Comparison of ENCODE assay signal across 26 cellular contexts in the genomic region with DNA sequence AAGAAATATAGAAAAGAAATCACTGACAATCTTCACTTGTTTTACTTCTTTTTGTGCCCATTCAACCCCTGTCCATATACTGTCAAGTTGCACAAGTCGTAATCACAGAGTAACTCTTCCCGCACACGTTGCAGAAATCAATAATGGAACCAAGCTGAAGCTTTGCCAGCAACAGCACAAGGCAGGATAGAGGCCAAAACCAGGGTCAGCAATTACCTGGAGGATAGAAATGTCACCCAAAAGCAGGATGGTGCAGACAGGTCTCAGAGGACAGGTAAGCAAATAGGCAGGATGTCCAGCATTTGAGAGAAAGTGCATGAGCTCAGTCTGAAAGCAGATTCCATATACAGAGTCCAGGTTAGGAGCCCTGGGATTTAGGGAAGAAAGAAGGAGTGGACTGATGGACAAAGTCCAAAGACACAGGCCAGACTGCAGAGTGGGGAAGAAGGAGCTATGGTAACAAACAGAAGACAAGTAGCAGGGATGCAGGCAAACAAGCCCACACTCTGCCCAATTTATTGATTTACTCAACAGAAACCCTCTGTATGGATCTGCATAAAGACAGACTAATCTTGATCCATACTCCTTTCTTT. TPM values are rescaled to one million over a fixed set of nuclear protein-coding genes. Genes with fewer than 3 reads are reported as not detected.
DNase-seq lines count a peak whose midpoint lies in the region; ATAC-seq, FAIRE-seq and TF ChIP-seq lines count a peak whose summit lies in the region.
"Had no signal": no experiment of that assay in that cellular context is flagged by ENCODE, and none has a peak within 500 bp of the region (broad histone marks: within the 10 kb centered on the region; RNA-seq: fewer than 3 reads in every experiment).

No MANE protein-coding gene starts in this region.

- in situ Hi-C loops in HepG2 (cut with HindIII; ENCODE audit: extremely low pct_ligation_motif_present, low pct_unique_long_range_greater_than_20kb), result no loop called here

- no peak overlapping the region for H3K4me3 ChIP-seq in liver (ENCODE audit: low read depth in 1 of 3, low read length in 3 of 3)
- H3K4me3 ChIP-seq in HepG2 (replicated peaks in 1 of 3; ENCODE audit: insufficient read depth in 1 of 3, low read depth in 2 of 3, low read length in 3 of 3), result no peak overlapping the region
- H3K4me3 ChIP-seq in right lobe of liver, result no peak overlapping the region
- H3K4me3 ChIP-seq in small intestine (ENCODE audit: low read depth in 1 of 2, low read length in 2 of 2), result no peak overlapping the region
- H3K4me3 ChIP-seq: A549; BLaER1 treated with 17β-estradiol and CSF1 and Interleukin-3, amounts not matched to agents 10 nM and 100 nM; GM12878 had no signal

- H3K27me3 Mint-ChIP-seq in MCF 10A (ENCODE audit: insufficient read depth, unreplicated experiment), result no peaks in the 10 kb centered on the region
- H3K27me3 Mint-ChIP-seq: B cell; CD4-positive, alpha-beta T cell had no signal

- no peak for ATAC-seq in HepG2
- peak; percentile 85 to 93 (median 88) for ATAC-seq in right lobe of liver
- ATAC-seq: A549; CD8-positive, alpha-beta T cell; GM12878 had no signal

- TF ChIP-seq POLR2A in HepG2 (IDR thresholded peaks at IDR 0.05; ENCODE audit: insufficient read depth in 1 of 2, low read depth in 2 of 2, low read length in 2 of 2), result no peak
- no peak for TF ChIP-seq POLR2A in right lobe of liver (IDR thresholded peaks at IDR 0.05)

- peaks cover 7% of the 10 kb centered on the region for H3K4me1 Mint-ChIP-seq in MCF 10A (ENCODE audit: insufficient read depth, unreplicated experiment)
- H3K4me1 Mint-ChIP-seq: B cell had no signal

- peaks cover 4 to 20% (median 16%) of the 10 kb centered on the region in 4 donors for H3K4me1 ChIP-seq in liver (ENCODE audit: control insufficient read depth in 4 of 4, insufficient read depth in 4 of 4, low read length in 3 of 4)
- H3K4me1 ChIP-seq in HepG2 (ENCODE audit: insufficient read depth, low read length), result no peaks in the 10 kb centered on the region
- peaks cover 0 to 22% (median 6%) of the 10 kb centered on the region in 4 donors for H3K4me1 ChIP-seq in right lobe of liver
- no peaks in the 10 kb centered on the region for H3K4me1 ChIP-seq in small intestine (ENCODE audit: control insufficient read depth in 2 of 2, insufficient read depth in 1 of 2, low read depth in 1 of 2, low read length in 1 of 2)
- H3K4me1 ChIP-seq: A549; BLaER1 treated with 17β-estradiol and CSF1 and Interleukin-3, amounts not matched to agents 10 nM and 100 nM; Caco-2 had no signal

- no peak overlapping the region for H3K27ac Mint-ChIP-seq in MCF 10A (ENCODE audit: low read depth, unreplicated experiment)
- H3K27ac Mint-ChIP-seq: B cell; CD4-positive, alpha-beta T cell; CD8-positive, alpha-beta T cell had no signal

- H3K27me3 ChIP-seq in liver (ENCODE audit: control insufficient read depth in 4 of 4, insufficient read depth in 4 of 4, low read length in 3 of 4), result no peaks in the 10 kb centered on the region
- H3K27me3 ChIP-seq in HepG2 (ENCODE audit: control insufficient read depth in 1 of 2, insufficient read depth in 2 of 2, low read length in 2 of 2), result no peaks in the 10 kb centered on the region
- no peaks in the 10 kb centered on the region for H3K27me3 ChIP-seq in right lobe of liver
- H3K27me3 ChIP-seq in small intestine (ENCODE audit: control insufficient read depth in 2 of 2, insufficient read depth in 2 of 2, low read length in 2 of 2), result no peaks in the 10 kb centered on the region
- H3K27me3 ChIP-seq: BLaER1 treated with 17β-estradiol and CSF1 and Interleukin-3, amounts not matched to agents 10 nM and 100 nM had no signal

- peaks cover 44% of the 10 kb centered on the region for H3K36me3 Mint-ChIP-seq in MCF 10A (ENCODE audit: insufficient read depth, unreplicated experiment)
- H3K36me3 Mint-ChIP-seq: CD8-positive, alpha-beta T cell had no signal

- DNase-seq in HepG2 (ENCODE audit: low spot score) (no peak), right lobe of liver (peak in 1 of 3 donors; percentile 73), small intestine (peak; percentile 36), DMS153 treated with DMSO at 0.1 percent for 48 hours (lab: John Stamatoyannopoulos, UW; ENCODE audit: unreplicated experiment) (no peak), MCF 10A (ENCODE audit: unreplicated experiment) (no peak)
- DNase-seq: AML-193; Caco-2; Calu3; CD4-positive, alpha-beta T cell; CD8-positive, alpha-beta T cell; DMS53; DMS79; DND-41; EL; GDM1 had no signal

- no peak for TF ChIP-seq CTCF in liver (IDR thresholded peaks at IDR 0.05; ENCODE audit: low read depth, low read length, missing input control)
- no peak for TF ChIP-seq CTCF in HepG2 (CRISPR knock-in tag; IDR thresholded peaks at IDR 0.05)
- TF ChIP-seq CTCF in right lobe of liver (IDR thresholded peaks at IDR 0.05), result no peak
- no peak for TF ChIP-seq CTCF in MCF 10A (IDR thresholded peaks at IDR 0.05; ENCODE audit: unreplicated experiment)

- POLR2A ChIA-PET in HepG2 (lab: Yijun Ruan, JAX) (no interaction called here), MCF 10A (lab: Yijun Ruan, JAX) (interaction anchor here (0.7 kb wide), 1 partner anchor 38 kb away, joined by 3 read pairs; no protein-coding TSS in a partner anchor)

- intact Hi-C loops in HepG2 (cut with micrococcal nuclease; ENCODE audit: unreplicated experiment), result no loop called here
- intact Hi-C loops in right lobe of liver (cut with DNase I), result no loop called here
- intact Hi-C loops in MCF 10A (cut with micrococcal nuclease), result no loop called here

- no peak overlapping the region for H3K4me2 ChIP-seq in HepG2 (ENCODE audit: low read depth, low read length)
- H3K4me2 ChIP-seq: A549; BLaER1 treated with 17β-estradiol and CSF1 and Interleukin-3, amounts not matched to agents 10 nM and 100 nM had no signal

- no peak overlapping the region for H2AFZ ChIP-seq in HepG2 (ENCODE audit: low read length)

- BruUV-seq in HepG2 (replicated peaks; lab: Mats Ljungman, UMichigan) (no TSS peak), MCF 10A (replicated peaks; lab: Mats Ljungman, UMichigan) (no TSS peak)

- H3K9ac ChIP-seq in liver (ENCODE audit: low read depth in 1 of 2, low read length in 2 of 2), result no peak overlapping the region
- no peak overlapping the region for H3K9ac ChIP-seq in HepG2 (ENCODE audit: insufficient read depth, low read depth, low read length)
- H3K9ac ChIP-seq: BLaER1 treated with 17β-estradiol and CSF1 and Interleukin-3, amounts not matched to agents 10 nM and 100 nM had no signal

- no peak overlapping the region for H3K4me3 Mint-ChIP-seq in MCF 10A (ENCODE audit: unreplicated experiment)
- H3K4me3 Mint-ChIP-seq: B cell; CD4-positive, alpha-beta T cell; CD8-positive, alpha-beta T cell had no signal

- WGBS in liver, result 25% methylated on average over 3 of the region's 3 CpGs
- WGBS in HepG2 (ENCODE audit: low lambda C conversion rate), result 33% methylated on average over 3 of the region's 3 CpGs
- WGBS in right lobe of liver (ENCODE audit: insufficient coverage, low coverage, low lambda C conversion rate, missing lambda C conversion rate), result 5% methylated on average over 3 of the region's 3 CpGs
- WGBS in small intestine, 3 donors, result 55 to 77% (median 59%) methylated on average over 3 of the region's 3 CpGs

- no peaks in the 10 kb centered on the region for H4K20me1 ChIP-seq in HepG2 (ENCODE audit: insufficient read depth, low read length)
- H4K20me1 ChIP-seq: BLaER1 treated with 17β-estradiol and CSF1 and Interleukin-3, amounts not matched to agents 10 nM and 100 nM had no signal

- TF ChIP-seq EP300 in HepG2 (IDR thresholded peaks at IDR 0.05; ENCODE audit: low read depth in 2 of 2, low read length in 2 of 2) (no peak), HepG2 (CRISPR knock-in tag; IDR thresholded peaks at IDR 0.05; ENCODE audit: borderline replicate concordance) (no peak)

- TF ChIP-seq RAD21 in liver (IDR thresholded peaks at IDR 0.05) (peak; percentile 55 to 67), HepG2 (CRISPR knock-in tag; IDR thresholded peaks at IDR 0.05) (no peak)

- peaks cover 0 to 8% (median under 1%) of the 10 kb centered on the region in 4 donors for H3K36me3 ChIP-seq in liver (ENCODE audit: control insufficient read depth in 4 of 4, insufficient read depth in 3 of 4, low read depth in 1 of 4, low read length in 3 of 4)
- no peaks in the 10 kb centered on the region for H3K36me3 ChIP-seq in HepG2 (replicated peaks in 1 of 2; ENCODE audit: control insufficient read depth in 1 of 2, insufficient read depth in 2 of 2, low read length in 2 of 2)
- H3K36me3 ChIP-seq in right lobe of liver, result no peaks in the 10 kb centered on the region
- no peaks in the 10 kb centered on the region for H3K36me3 ChIP-seq in small intestine (ENCODE audit: control insufficient read depth in 2 of 2, insufficient read depth in 2 of 2, low read length in 2 of 2)
- H3K36me3 ChIP-seq: BLaER1 treated with 17β-estradiol and CSF1 and Interleukin-3, amounts not matched to agents 10 nM and 100 nM had no signal

- H3K79me2 ChIP-seq in HepG2 (ENCODE audit: insufficient read depth, low read length), result no peaks in the 10 kb centered on the region

- H3K9me3 ChIP-seq in liver (ENCODE audit: control insufficient read depth in 4 of 4, low read length in 3 of 4) (no peaks in the 10 kb centered on the region), HepG2 (ENCODE audit: low read length) (peaks cover 95% of the 10 kb centered on the region), right lobe of liver (no peaks in the 10 kb centered on the region), small intestine (ENCODE audit: control insufficient read depth, low read depth) (no peaks in the 10 kb centered on the region)
- H3K9me3 ChIP-seq: A549, Caco-2 had no signal

- H3K9me3 Mint-ChIP-seq in MCF 10A (ENCODE audit: unreplicated experiment), result peaks cover 17% of the 10 kb centered on the region

- no peak for FAIRE-seq in HepG2 (lab: Jason Lieb, UNC)
- FAIRE-seq in small intestine (lab: Jason Lieb, UNC), result no peak
- FAIRE-seq: A549, D721Med, GM12878, GM12892, GM18507 had no signal

- CTCF ChIA-PET in HepG2 (lab: Yijun Ruan, JAX; ENCODE audit: low intra/inter-chr PET ratio, low total read pairs) (no interaction called here), MCF 10A (lab: Yijun Ruan, JAX) (interaction anchor here (0.6 kb wide), 1 partner anchor 1473 kb away, joined by 4 read pairs; no protein-coding TSS in a partner anchor)

- peak overlapping the region; percentile 17 to 58 for H3K27ac ChIP-seq in liver (ENCODE audit: low read depth in 1 of 2, low read length in 2 of 2)
- no peak overlapping the region for H3K27ac ChIP-seq in HepG2 (ENCODE audit: extremely low read length, insufficient read depth, low read length)
- H3K27ac ChIP-seq in right lobe of liver, result peak overlapping the region in 2 of 3 donors; percentile 52 to 56
- H3K27ac ChIP-seq in small intestine (ENCODE audit: low read depth in 1 of 2, low read length in 1 of 2), result no peak overlapping the region
- H3K27ac ChIP-seq: 22Rv1; A549; BLaER1 treated with 17β-estradiol and CSF1 and Interleukin-3, amounts not matched to agents 10 nM and 100 nM; C4-2B had no signal

RNA-seq across cellular contexts. Expression of gene PID1, which starts 52.7 kb away (rescaled TPM):
- 10 to 100 TPM; 13.3 to 52.0 TPM for total RNA-seq in liver
- 10 to 100 TPM; 40.3 to 51.0 TPM for polyA plus RNA-seq in liver
- total RNA-seq in HepG2 (2016; rRNA removed; fragmentation: Illumina TruSeq; extraction: Trizol), result 0.18 TPM in 2 replicates
- total RNA-seq in HepG2 (2016; cell fraction: cytosol; rRNA removed; fragmentation: Illumina TruSeq; extraction: Trizol; ENCODE audit: low read depth), result 0.18 TPM in 1 of 2 replicates, not detected in the other
- total RNA-seq in HepG2 (2016; cell fraction: insoluble cytoplasmic fraction; rRNA removed; fragmentation: Illumina TruSeq; extraction: Trizol), result 0.19 and 0.22 TPM in 2 replicates
- total RNA-seq in HepG2 (2016; cell fraction: membrane; rRNA removed; fragmentation: Illumina TruSeq; extraction: Trizol), result 0.19 and 0.38 TPM in 2 replicates
- total RNA-seq in HepG2 (2016; cell fraction: nucleus; rRNA removed; fragmentation: Illumina TruSeq; extraction: Trizol), result not detected in 2 replicates
- 0.08 and 0.15 TPM in 2 replicates for polyA plus RNA-seq in HepG2 (2011; rRNA removed)
- 0.07 and 0.21 TPM in 2 replicates for polyA plus RNA-seq in HepG2 (2011; cell fraction: cytosol; rRNA removed)
- polyA plus RNA-seq in HepG2 (2011; cell fraction: nucleus; rRNA removed), result 0.37 TPM in 1 of 2 replicates, not detected in the other
- polyA plus RNA-seq in HepG2 (2012), result 0.20 and 0.21 TPM in 2 replicates
- 0.18 and 0.26 TPM in 2 replicates for polyA plus RNA-seq in HepG2 (2016; cell fraction: cytosol; fragmentation: Illumina TruSeq; extraction: Trizol; ENCODE audit: low read depth)
- 0.23 TPM in 2 replicates for polyA plus RNA-seq in HepG2 (2016; cell fraction: insoluble cytoplasmic fraction; fragmentation: Illumina TruSeq; extraction: Trizol; ENCODE audit: low read depth)
- 0.17 and 0.21 TPM in 2 replicates for polyA plus RNA-seq in HepG2 (2016; cell fraction: membrane; fragmentation: Illumina TruSeq; extraction: Trizol; ENCODE audit: low read depth)
- polyA plus RNA-seq in HepG2 (2016; cell fraction: nucleus; fragmentation: Illumina TruSeq; extraction: Trizol; ENCODE audit: insufficient read depth, low read depth), result 0.25 TPM in 1 of 2 replicates, not detected in the other
- polyA minus RNA-seq in HepG2 (2011; rRNA and poly(A)+ RNA removed; ENCODE audit: low replicate concordance), result not detected in 2 replicates
- polyA minus RNA-seq in HepG2 (2011; cell fraction: cytosol; rRNA and poly(A)+ RNA removed), result not detected in 2 replicates
- not detected in 2 replicates for polyA minus RNA-seq in HepG2 (2011; cell fraction: nucleus; rRNA and poly(A)+ RNA removed)
- total RNA-seq in right lobe of liver, result 10 to 100 TPM; 28.5 to 95.4 (median 65.3) TPM
- 10 to 100 TPM in 1 of 3 donors, 1 to 10 TPM in 2; 4.9 to 26.0 (median 7.0) TPM for polyA plus RNA-seq in small intestine
- total RNA-seq in MCF 10A (2022), result 123 and 211 TPM in 2 replicates
- total RNA-seq: B cell; CD8-positive, alpha-beta T cell; G401; GM12878 had no signal
- polyA plus RNA-seq: GM12878 had no signal

Comparison
In these comparisons a context has a peak if more than half of its experiments do, and no peak if none do; other contexts are left out.
1. H3K27ac ChIP-seq: peak in liver (2 of 2) and right lobe of liver (2 of 3); none in HepG2 (single experiment) and small intestine (0 of 2).
2. RNA of gene PID1, which starts 52.7 kb away (total RNA-seq): 123 to 211 TPM in MCF 10A, 28.5 to 95.4 TPM in right lobe of liver and 13.3 to 52.0 TPM in liver; 0.18 to 0.38 TPM in HepG2; every median in the first group is over 10 times any median in the second.